ENCODE assay signal across 8 cellular contexts in genomic region chr17:7356072-7356549, GRCh38. TPM values are rescaled to one million over a fixed set of nuclear protein-coding genes. Genes with fewer than 3 reads are reported as not detected.
DNase-seq lines count a peak whose midpoint lies in the region; ATAC-seq and TF ChIP-seq lines count a peak whose summit lies in the region.

No MANE protein-coding gene starts in this region.

- H3K4me1 ChIP-seq in osteoblast (ENCODE audit: insufficient read depth, low read length) (peaks cover 25% of the 10 kb centered on the region), thoracic aorta (ENCODE audit: control insufficient read depth in 1 of 2, low read depth in 2 of 2) (peaks cover 16 to 29% of the 10 kb centered on the region in 2 donors)

- H2AFZ ChIP-seq in osteoblast (ENCODE audit: low read length): no peak overlapping the region

- H3K4me2 ChIP-seq in osteoblast (ENCODE audit: insufficient read depth, low read length): no peak overlapping the region

- H3K79me2 ChIP-seq in osteoblast (ENCODE audit: insufficient read depth, low read length): peaks cover 35% of the 10 kb centered on the region

- H3K36me3 ChIP-seq in osteoblast (ENCODE audit: insufficient read depth, low read length) (no peaks in the 10 kb centered on the region), thoracic aorta (no peaks in the 10 kb centered on the region)

- H3K9me3 ChIP-seq in osteoblast (ENCODE audit: low read depth, low read length) (no peaks in the 10 kb centered on the region), thoracic aorta (no peaks in the 10 kb centered on the region)

- TF ChIP-seq CTCF in osteoblast (IDR thresholded peaks at IDR 0.05; ENCODE audit: extremely low read depth, low read depth, low read length) (peak; percentile 74), thoracic aorta (IDR thresholded peaks at IDR 0.05) (peak; percentile 82)

- peaks cover 26% of the 10 kb centered on the region for H4K20me1 ChIP-seq in osteoblast (ENCODE audit: insufficient read depth, low read length)

- H3K4me3 ChIP-seq in osteoblast (ENCODE audit: insufficient read depth, low read length) (no peak overlapping the region), thoracic aorta (no peak overlapping the region)

- DNase-seq in DMS53 (lab: John Stamatoyannopoulos, UW): peak; percentile 94
- peak; percentile 85 for DNase-seq in HuH-7 (ENCODE audit: low spot score)
- DNase-seq in SHP77 treated with DMSO at 0.1 percent for 48 hours (lab: John Stamatoyannopoulos, UW): peak; percentile 84
- DNase-seq in activated gamma-delta T cell (lab: John Stamatoyannopoulos, UW): peak; percentile 46
- DNase-seq in glomerular visceral epithelial cell (ENCODE audit: extremely low spot score): peak; percentile 75
- DNase-seq in osteoblast (ENCODE audit: insufficient read length, low spot score, missing footprints): peak; percentile 97
- no peak for DNase-seq in thoracic aorta (ENCODE audit: low spot score)

- ATAC-seq in thoracic aorta (ENCODE audit: insufficient number of reproducible peaks, low FRiP score, low read depth): no peak
- ATAC-seq in GM21526 (IDR thresholded peaks at IDR 0.05; ENCODE audit: low FRiP score, unreplicated experiment): no peak

- H3K27me3 ChIP-seq in osteoblast (ENCODE audit: insufficient read depth, low read length) (no peaks in the 10 kb centered on the region), thoracic aorta (replicated peaks; ENCODE audit: insufficient read depth) (no peaks in the 10 kb centered on the region)

- H3K27ac ChIP-seq in osteoblast (ENCODE audit: low read depth, low read length): no peak overlapping the region
- H3K27ac ChIP-seq in thoracic aorta: no peak overlapping the region

RNA-seq across cellular contexts. Expression of gene TMEM95, which starts 1.2 kb away (rescaled TPM):
- total RNA-seq in osteoblast (not detected in 2 replicates), thoracic aorta (not detected)

RNA-seq across cellular contexts. Expression of gene KCTD11, which starts 4.1 kb away (rescaled TPM):
- total RNA-seq in osteoblast (11.5 and 11.9 TPM in 2 replicates), thoracic aorta (10 to 100 TPM; 13.3 to 20.2 TPM)

RNA-seq across cellular contexts. Expression of gene ACAP1, which starts 19.8 kb away (rescaled TPM):
- total RNA-seq in osteoblast: 0.59 TPM in 1 of 2 replicates, not detected in the other
- 1 to 10 TPM; 6.8 to 9.9 TPM for total RNA-seq in thoracic aorta

RNA-seq across cellular contexts. Expression of gene TNK1, which starts 24.8 kb away (rescaled TPM):
- total RNA-seq in osteoblast: 0.36 TPM in 1 of 2 replicates, not detected in the other
- total RNA-seq in thoracic aorta: 1 to 10 TPM; 3.7 to 4.7 TPM

RNA-seq across cellular contexts. Expression of gene NEURL4, which starts 27.0 kb away (rescaled TPM):
- total RNA-seq in osteoblast (14.7 and 18.8 TPM in 2 replicates), thoracic aorta (10 to 100 TPM; 24.4 to 45.3 TPM)
